Comparison of ENCODE assay signal across 8 cellular contexts in genomic region chr7:102432476-102433318, GRCh38. TPM values are rescaled to one million over a fixed set of nuclear protein-coding genes. Genes with fewer than 3 reads are reported as not detected.
DNase-seq lines count a peak whose midpoint lies in the region; ATAC-seq and TF ChIP-seq lines count a peak whose summit lies in the region.

No MANE protein-coding gene starts in this region.

- 24 to 36% (median 31%) methylated on average over 25 to 34 of the region's 34 CpGs for WGBS in spleen, 5 donors

- peak overlapping the region; percentile 82 to 99 (median 98) for H3K27ac ChIP-seq in spleen

- H3K9me3 ChIP-seq in BE2C (no peaks in the 10 kb centered on the region), iPS-15b (ENCODE audit: control insufficient read depth, insufficient read depth, low read length) (no peaks in the 10 kb centered on the region), spleen (no peaks in the 10 kb centered on the region)

- DNase-seq in BE2C (no peak), spleen (no peak), NCI-H2107 treated with DMSO at 0.1 percent for 48 hours (lab: John Stamatoyannopoulos, UW; ENCODE audit: unreplicated experiment) (no peak), NCI-H187 (lab: John Stamatoyannopoulos, UW) (no peak)
- no peak for DNase-seq in activated naive CD8-positive, alpha-beta T cell treated with anti-CD3 and anti-CD28 coated beads for 36 hours

- no peak overlapping the region for H3K9ac ChIP-seq in iPS-15b (ENCODE audit: low read depth, low read length)

- peaks cover 12% of the 10 kb centered on the region for H3K36me3 Mint-ChIP-seq in activated naive CD8-positive, alpha-beta T cell treated with anti-CD3 and anti-CD28 coated beads for 36 hours

- peaks cover 42% of the 10 kb centered on the region for H3K4me1 Mint-ChIP-seq in activated naive CD8-positive, alpha-beta T cell treated with anti-CD3 and anti-CD28 coated beads for 36 hours

- H3K4me3 ChIP-seq in BE2C (ENCODE audit: low read depth, low read length) (peak overlapping the region; percentile 57), iPS-15b (ENCODE audit: low read depth, low read length) (peak overlapping the region; percentile 58), spleen (peak overlapping the region; percentile 16 to 98 (median 92))

- H3K27me3 Mint-ChIP-seq in activated naive CD8-positive, alpha-beta T cell treated with anti-CD3 and anti-CD28 coated beads for 36 hours = no peaks in the 10 kb centered on the region

- H3K27me3 ChIP-seq in BE2C = no peaks in the 10 kb centered on the region
- H3K27me3 ChIP-seq in iPS-15b (ENCODE audit: control insufficient read depth, insufficient read depth, low read length) = no peaks in the 10 kb centered on the region
- no peaks in the 10 kb centered on the region for H3K27me3 ChIP-seq in spleen (replicated peaks in 1 of 7)

- TF ChIP-seq POLR2A in spleen (IDR thresholded peaks at IDR 0.05) = no peak

- H3K9me3 Mint-ChIP-seq in activated naive CD8-positive, alpha-beta T cell treated with anti-CD3 and anti-CD28 coated beads for 36 hours = no peaks in the 10 kb centered on the region

- intact Hi-C loops in spleen (cut with DNase I; ENCODE audit: low total_unique reads) = no loop called here

- H3K4me1 ChIP-seq in BE2C = no peaks in the 10 kb centered on the region; the same call in 1 of the 2 replicates
- H3K4me1 ChIP-seq in iPS-15b (ENCODE audit: control insufficient read depth, insufficient read depth, low read length) = no peaks in the 10 kb centered on the region
- peaks cover 29 to 96% (median 75%) of the 10 kb centered on the region in 6 donors for H3K4me1 ChIP-seq in spleen

- TF ChIP-seq CTCF in BE2C (IDR thresholded peaks at IDR 0.05; ENCODE audit: low read depth, low read length) (no peak), spleen (IDR thresholded peaks at IDR 0.05 in 8 of 11, conservative IDR thresholded peaks at IDR 0.05 in 3 of 11) (no peak)

- peak overlapping the region; percentile 92 for H3K27ac Mint-ChIP-seq in activated naive CD8-positive, alpha-beta T cell treated with anti-CD3 and anti-CD28 coated beads for 36 hours

- ATAC-seq in GM19328 (IDR thresholded peaks at IDR 0.05; ENCODE audit: unreplicated experiment) (peak; percentile 14), HG03457 (IDR thresholded peaks at IDR 0.05; ENCODE audit: unreplicated experiment) (peak; percentile 24)

- peak overlapping the region; percentile 76 for H3K4me3 Mint-ChIP-seq in activated naive CD8-positive, alpha-beta T cell treated with anti-CD3 and anti-CD28 coated beads for 36 hours

- no peaks in the 10 kb centered on the region for H3K36me3 ChIP-seq in BE2C
- no peaks in the 10 kb centered on the region for H3K36me3 ChIP-seq in iPS-15b (ENCODE audit: control insufficient read depth, insufficient read depth, low read length)
- H3K36me3 ChIP-seq in spleen = peaks cover 0 to 23% (median 15%) of the 10 kb centered on the region in 6 donors

RNA-seq across cellular contexts. Expression of gene ORAI2, which starts 0.7 kb away (rescaled TPM):
- polyA plus RNA-seq in BE2C (2012; ENCODE audit: insufficient read depth, insufficient read length, low read depth) = 50.6 TPM
- 10 to 100 TPM; 41.4 to 46.2 TPM for total RNA-seq in activated naive CD8-positive, alpha-beta T cell treated with anti-CD3 and anti-CD28 coated beads for 36 hours
- total RNA-seq in spleen = 100 to 1,000 TPM in 3 of 7 donors, 10 to 100 TPM in 4; 75.3 to 146 (median 90.5) TPM
- 10 to 100 TPM; 31.5 to 74.4 (median 35.4) TPM for polyA plus RNA-seq in spleen

RNA-seq across cellular contexts. Expression of gene ALKBH4, which starts 32.0 kb away (rescaled TPM):
- polyA plus RNA-seq in BE2C (2012; ENCODE audit: insufficient read depth, insufficient read length, low read depth) = 41.7 TPM
- total RNA-seq in activated naive CD8-positive, alpha-beta T cell treated with anti-CD3 and anti-CD28 coated beads for 36 hours = 10 to 100 TPM in 1 of 2 experiments, 1 to 10 TPM in 1; 8.8 to 10.1 TPM
- 10 to 100 TPM in 6 of 7 donors, 1 to 10 TPM in 1; 9.6 to 15.1 (median 10.7) TPM for total RNA-seq in spleen
- 10 to 100 TPM in 1 of 3 donors, 1 to 10 TPM in 2; 9.0 to 11.1 (median 9.2) TPM for polyA plus RNA-seq in spleen

RNA-seq across cellular contexts. Expression of gene LRWD1, which starts 32.1 kb away (rescaled TPM):
- polyA plus RNA-seq in BE2C (2012; ENCODE audit: insufficient read depth, insufficient read length, low read depth) = 102 TPM
- 10 to 100 TPM; 20.1 to 20.7 TPM for total RNA-seq in activated naive CD8-positive, alpha-beta T cell treated with anti-CD3 and anti-CD28 coated beads for 36 hours
- 10 to 100 TPM; 19.9 to 42.2 (median 24.1) TPM for total RNA-seq in spleen
- 10 to 100 TPM; 22.1 to 37.3 (median 33.7) TPM for polyA plus RNA-seq in spleen

RNA-seq across cellular contexts. Expression of gene PRKRIP1, which starts 36.5 kb away (rescaled TPM):
- polyA plus RNA-seq in BE2C (2012; ENCODE audit: insufficient read depth, insufficient read length, low read depth) = 70.4 TPM
- 10 to 100 TPM; 25.1 to 25.2 TPM for total RNA-seq in activated naive CD8-positive, alpha-beta T cell treated with anti-CD3 and anti-CD28 coated beads for 36 hours
- total RNA-seq in spleen = 10 to 100 TPM; 25.0 to 33.4 (median 28.8) TPM
- polyA plus RNA-seq in spleen = 10 to 100 TPM; 27.4 to 45.7 (median 43.6) TPM

RNA-seq across cellular contexts. Expression of gene POLR2J, which starts 46.0 kb away (rescaled TPM):
- polyA plus RNA-seq in BE2C (2012; ENCODE audit: insufficient read depth, insufficient read length, low read depth) = 125 TPM
- total RNA-seq in activated naive CD8-positive, alpha-beta T cell treated with anti-CD3 and anti-CD28 coated beads for 36 hours = 10 to 100 TPM; 63.5 to 67.1 TPM
- total RNA-seq in spleen = 10 to 100 TPM in 6 of 7 donors, 1 to 10 TPM in 1; 8.4 to 34.5 (median 30.8) TPM
- 10 to 100 TPM; 95.6 to 98.8 (median 96.4) TPM for polyA plus RNA-seq in spleen
